ENCODE assay signal across 13 cellular contexts in genomic region chr1:201683397-201683796, GRCh38.
DNase-seq lines count a peak whose midpoint lies in the region; ATAC-seq, FAIRE-seq and TF ChIP-seq lines count a peak whose summit lies in the region.
"Had no signal": no experiment of that assay in that cellular context is flagged by ENCODE, and none has a peak within 500 bp of the region (broad histone marks: within the 10 kb centered on the region; RNA-seq: fewer than 3 reads in every experiment).

No MANE protein-coding gene starts in this region.

- H3K4me3 ChIP-seq in HEK293 (ENCODE audit: low read depth, low read length), result no peak overlapping the region
- no peak overlapping the region for H3K4me3 ChIP-seq in K562
- no peak overlapping the region for H3K4me3 ChIP-seq in neuronal stem cell (ENCODE audit: low read length in 2 of 2)
- H3K4me3 ChIP-seq: A549, HAP-1 had no signal

- H3K36me3 ChIP-seq in HEK293 (ENCODE audit: control insufficient read depth in 2 of 2, insufficient read depth in 1 of 2, low read length in 2 of 2) (no peaks in the 10 kb centered on the region), K562 (ENCODE audit: control insufficient read depth, insufficient read depth, low read length) (no peaks in the 10 kb centered on the region), neuronal stem cell (replicated peaks in 1 of 2; ENCODE audit: control insufficient read depth in 2 of 2, insufficient read depth in 2 of 2, low read length in 2 of 2) (no peaks in the 10 kb centered on the region)
- H3K36me3 ChIP-seq: HAP-1 had no signal

- ATAC-seq in K562 (peak; percentile 77), GM21825 (IDR thresholded peaks at IDR 0.05; ENCODE audit: unreplicated experiment) (no peak)
- ATAC-seq: A549; CD8-positive, alpha-beta T cell had no signal

- no peak for TF ChIP-seq POLR2A in K562 (conservative IDR thresholded peaks at IDR 0.05)

- no peak for TF ChIP-seq EP300 in K562 (IDR thresholded peaks at IDR 0.05; ENCODE audit: low read length)

- CTCF ChIA-PET in HEK293 (lab: Yijun Ruan, JAX) (no interaction called here), K562 (lab: Yijun Ruan, JAX; ENCODE audit: low intra/inter-chr PET ratio) (no interaction called here)

- no peak overlapping the region for H2BK120ac ChIP-seq in neuronal stem cell (ENCODE audit: low read depth, low read length)

- H3K9ac ChIP-seq in K562 (ENCODE audit: insufficient read depth in 1 of 2, low read depth in 2 of 2, low read length in 2 of 2) (no peak overlapping the region), neuronal stem cell (ENCODE audit: low read depth, low read length, poor library complexity) (no peak overlapping the region)

- H4K20me1 ChIP-seq in K562 (replicated peaks; ENCODE audit: control insufficient read depth, insufficient read depth, low read length), result no peaks in the 10 kb centered on the region

- no peak overlapping the region for H3K27ac ChIP-seq in HEK293 (ENCODE audit: extremely low read depth, low read depth, low read length)
- no peak overlapping the region for H3K27ac ChIP-seq in K562 (ENCODE audit: extremely low read depth, low read depth, low read length)
- no peak overlapping the region for H3K27ac ChIP-seq in neuronal stem cell (replicated peaks; ENCODE audit: low read length)
- H3K27ac ChIP-seq: A549 had no signal

- H3K18ac ChIP-seq in neuronal stem cell (ENCODE audit: low read length), result peak overlapping the region; percentile 5

- no peak overlapping the region for H3K14ac ChIP-seq in neuronal stem cell (ENCODE audit: low read length)

- H3K4me1 ChIP-seq in HEK293 (ENCODE audit: control insufficient read depth, insufficient read depth, low read length), result peaks cover 10% of the 10 kb centered on the region
- peaks cover 0 to 7% of the 10 kb centered on the region in 2 experiments; a peak in 2 of 5 replicates for H3K4me1 ChIP-seq in K562 (replicated peaks in 1 of 2; ENCODE audit: control insufficient read depth in 2 of 2, insufficient read depth in 2 of 2, low read length in 2 of 2)
- H3K4me1 ChIP-seq in neuronal stem cell (ENCODE audit: control insufficient read depth in 2 of 2, insufficient read depth in 1 of 2, low read depth in 1 of 2, low read length in 2 of 2), result peaks cover 18 to 23% of the 10 kb centered on the region in 2 donors
- H3K4me1 ChIP-seq: HAP-1 had no signal

- no peaks in the 10 kb centered on the region for H3K79me1 ChIP-seq in neuronal stem cell (ENCODE audit: low read depth, low read length)

- intact Hi-C loops in K562 (cut with micrococcal nuclease), result no loop called here

- peaks cover 3% of the 10 kb centered on the region for H3K9me1 ChIP-seq in K562 (ENCODE audit: control insufficient read depth, insufficient read depth, low read length)

- H2AFZ ChIP-seq in K562 (ENCODE audit: low read depth, low read length) (no peak overlapping the region), neuronal stem cell (ENCODE audit: low read length) (no peak overlapping the region)

- POLR2A ChIA-PET in HEK293 (lab: Yijun Ruan, JAX) (no interaction called here), K562 (lab: Yijun Ruan, JAX) (interaction anchor here (0.7 to 1.0 kb wide), 2 partner anchors 19 to 159 kb away, joined by 3 read pairs; no protein-coding TSS in a partner anchor)

- H3K79me2 ChIP-seq in K562 (ENCODE audit: control insufficient read depth, insufficient read depth, low read length), result no peaks in the 10 kb centered on the region; the same call in 2 of the 3 replicates

- H2BK5ac ChIP-seq in neuronal stem cell (ENCODE audit: low read length), result no peak overlapping the region

- H2BK12ac ChIP-seq in neuronal stem cell (ENCODE audit: low read length), result no peak overlapping the region

- no peak for TF ChIP-seq CTCF in HEK293 (tag by site-specific recombination; IDR thresholded peaks at IDR 0.05)
- no peak for TF ChIP-seq CTCF in K562 (IDR thresholded peaks at IDR 0.05 in 2 of 3, conservative IDR thresholded peaks at IDR 0.05 in 1 of 3; ENCODE audit: insufficient read depth in 2 of 3, low read depth in 1 of 3, low read length in 3 of 3)

- H3K4ac ChIP-seq in neuronal stem cell (ENCODE audit: low read length), result no peak overlapping the region

- peak; percentile 23 for FAIRE-seq in K562 (lab: Jason Lieb, UNC)
- FAIRE-seq: A549, GM12891 had no signal

- H3K27me3 ChIP-seq in K562 (ENCODE audit: control insufficient read depth in 2 of 2, insufficient read depth in 2 of 2, low read length in 2 of 2), result no peaks in the 10 kb centered on the region; a peak in 1 of 5 replicates
- no peaks in the 10 kb centered on the region for H3K27me3 ChIP-seq in neuronal stem cell (ENCODE audit: control insufficient read depth in 3 of 3, insufficient read depth in 3 of 3, low read depth in 1 of 3, low read length in 3 of 3)

- BruUV-seq in K562 (replicated peaks; lab: Mats Ljungman, UMichigan), result no TSS peak

- WGBS in K562 (ENCODE audit: insufficient coverage, low coverage, missing lambda C conversion rate), result 20% methylated on average over 5 of the region's 6 CpGs
- no CpG with 5 or more reads among the region's 6 CpGs for WGBS in neuronal stem cell (ENCODE audit: extremely low coverage in 2 of 2, insufficient read length in 2 of 2, insufficient replicate concordance in 1 of 2), 2 donors

- H4K91ac ChIP-seq in neuronal stem cell (ENCODE audit: low read depth, low read length, poor library complexity), result no peak overlapping the region

- DNase-seq in NCI-H146 (lab: John Stamatoyannopoulos, UW) (peak; percentile 80), K562 (ENCODE audit: extremely low read depth in 1 of 4, low spot score in 3 of 4) (peak in 1 of 4 experiments; percentile 38), neuronal stem cell (ENCODE audit: low spot score) (no peak), NCI-H82 treated with DMSO at 0.1 percent for 48 hours (lab: John Stamatoyannopoulos, UW; ENCODE audit: unreplicated experiment) (no peak)
- DNase-seq: CD8-positive, alpha-beta T cell; DMS79; GOT3; HFFc6 had no signal

- H3K23ac ChIP-seq in neuronal stem cell (ENCODE audit: low read depth, low read length, poor library complexity), result no peak overlapping the region

- H3K4me2 ChIP-seq in K562 (ENCODE audit: insufficient read depth, low read length) (no peak overlapping the region; the same call in 1 of the 2 replicates), neuronal stem cell (ENCODE audit: insufficient read depth, low read length, poor library complexity, severe bottlenecking) (no peak overlapping the region)
- H3K4me2 ChIP-seq: A549 had no signal

- no peak overlapping the region for H2BK15ac ChIP-seq in neuronal stem cell (ENCODE audit: low read length)

- H3K9me3 ChIP-seq in HEK293 (ENCODE audit: control insufficient read depth, insufficient read depth, low read depth, low read length), result no peaks in the 10 kb centered on the region
- no peaks in the 10 kb centered on the region; the same call in 1 of the 2 replicates for H3K9me3 ChIP-seq in K562 (replicated peaks; ENCODE audit: control insufficient read depth, insufficient read depth, low read depth, low read length)
- H3K9me3 ChIP-seq in neuronal stem cell (replicated peaks in 1 of 2; ENCODE audit: control insufficient read depth in 2 of 2, insufficient read depth in 1 of 2, low read depth in 1 of 2, low read length in 2 of 2), result no peaks in the 10 kb centered on the region
- H3K9me3 ChIP-seq: A549, HAP-1 had no signal

- in situ Hi-C loops in K562 (cut with MboI), result no loop called here

- H4K8ac ChIP-seq in neuronal stem cell (ENCODE audit: low read depth, low read length), result no peak overlapping the region

- no peak for TF ChIP-seq RAD21 in K562 (CRISPR knock-in tag; conservative IDR thresholded peaks at IDR 0.05 in 1 of 2, IDR thresholded peaks at IDR 0.05 in 1 of 2)

- H2AK5ac ChIP-seq in neuronal stem cell (ENCODE audit: low read depth, low read length), result no peak overlapping the region

TF ChIP-seq in HEK293, 187 proteins besides CTCF, POLR2A, EP300 and RAD21:
- TF ChIP-seq ZNF501 (tag by site-specific recombination; IDR thresholded peaks at IDR 0.05), result no peak
- peak; percentile 36 for TF ChIP-seq ZIC2 (tag by site-specific recombination; IDR thresholded peaks at IDR 0.05)
- no peak for TF ChIP-seq ZNF610 (tag by site-specific recombination; IDR thresholded peaks at IDR 0.05; ENCODE audit: borderline replicate concordance)

TF ChIP-seq in K562, 482 proteins besides CTCF, POLR2A, EP300 and RAD21 (continues in another document):
- TF ChIP-seq MYC (IDR thresholded peaks at IDR 0.05; ENCODE audit: low read depth, low read length) (no peak), MYC (CRISPR knock-in tag; IDR thresholded peaks at IDR 0.05; ENCODE audit: borderline replicate concordance, low read depth) (no peak), CEBPG (CRISPR knock-in tag; IDR thresholded peaks at IDR 0.05) (no peak), CEBPG (tag; conservative IDR thresholded peaks at IDR 0.05 in 1 of 2, IDR thresholded peaks at IDR 0.05 in 1 of 2) (no peak), POU5F1 (IDR thresholded peaks at IDR 0.05; ENCODE audit: borderline replicate concordance, low read depth, low read length, partially characterized antibody) (no peak), POLR2AphosphoS5 (IDR thresholded peaks at IDR 0.05; ENCODE audit: control insufficient read depth, insufficient read depth, low read depth, low read length) (no peak), RBM25 (IDR thresholded peaks at IDR 0.05; ENCODE audit: low read depth, low read length, severe bottlenecking) (no peak), SREBF1 (IDR thresholded peaks at IDR 0.05; ENCODE audit: borderline replicate concordance, low read depth, low read length) (no peak), HINFP (tag; conservative IDR thresholded peaks at IDR 0.05; ENCODE audit: low read depth) (no peak), MCM5 (IDR thresholded peaks at IDR 0.05; ENCODE audit: low read depth) (no peak), KAT7 (CRISPR knock-in tag; IDR thresholded peaks at IDR 0.05; ENCODE audit: borderline replicate concordance) (no peak), PML (IDR thresholded peaks at IDR 0.05; ENCODE audit: low read length) (no peak)
